ENCODE assay signal across 1 cellular context in the genomic region with DNA sequence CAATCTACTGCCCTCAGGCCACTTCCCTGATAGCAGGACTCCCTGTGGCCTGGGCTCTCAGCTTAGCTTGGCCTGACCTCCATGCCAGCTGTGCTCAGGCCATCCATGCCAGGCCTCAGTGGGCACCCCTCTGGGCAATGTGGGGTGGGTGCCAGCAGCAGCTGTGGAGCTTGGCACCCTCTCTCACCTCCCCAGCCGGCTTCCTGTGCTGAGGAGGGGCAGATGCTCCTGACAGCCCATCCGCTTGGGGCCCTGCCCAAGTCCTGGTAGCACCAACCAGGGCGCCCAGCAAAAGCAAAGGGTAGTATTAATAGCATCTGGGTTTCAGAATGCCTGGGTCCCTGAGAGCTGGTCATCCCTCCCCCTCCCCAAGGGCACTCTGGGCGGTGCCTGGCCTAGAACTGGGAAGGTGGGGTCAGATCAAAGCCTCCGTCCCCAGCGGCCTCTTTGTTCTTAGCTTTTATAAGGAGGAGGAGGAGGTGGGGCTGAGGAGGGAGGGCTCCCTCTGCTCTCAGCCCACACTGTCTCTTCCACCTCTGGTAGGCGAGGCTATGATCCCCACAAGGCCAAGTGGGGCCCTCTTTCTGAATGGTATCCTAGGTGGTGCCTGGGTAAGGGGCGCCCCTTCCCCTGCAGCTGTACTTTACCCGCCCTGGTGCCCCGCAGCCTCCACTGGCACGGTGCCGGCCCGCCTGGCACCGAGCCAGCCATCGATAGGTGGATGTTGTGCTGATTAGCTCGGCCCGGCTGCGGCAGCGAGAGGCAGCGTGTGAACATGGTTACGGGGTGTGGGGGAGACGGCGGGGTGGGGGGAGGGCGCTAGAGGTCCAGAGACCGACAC.
TF ChIP-seq lines count a peak whose summit lies in the region.

No MANE protein-coding gene starts in this region.

TF ChIP-seq in HEK293, 187 proteins besides CTCF, POLR2A, EP300 and RAD21 (continued from another document and continues in another):
- no peak for TF ChIP-seq GLI4 (tag by site-specific recombination; IDR thresholded peaks at IDR 0.05)
- TF ChIP-seq, protein P1, sequence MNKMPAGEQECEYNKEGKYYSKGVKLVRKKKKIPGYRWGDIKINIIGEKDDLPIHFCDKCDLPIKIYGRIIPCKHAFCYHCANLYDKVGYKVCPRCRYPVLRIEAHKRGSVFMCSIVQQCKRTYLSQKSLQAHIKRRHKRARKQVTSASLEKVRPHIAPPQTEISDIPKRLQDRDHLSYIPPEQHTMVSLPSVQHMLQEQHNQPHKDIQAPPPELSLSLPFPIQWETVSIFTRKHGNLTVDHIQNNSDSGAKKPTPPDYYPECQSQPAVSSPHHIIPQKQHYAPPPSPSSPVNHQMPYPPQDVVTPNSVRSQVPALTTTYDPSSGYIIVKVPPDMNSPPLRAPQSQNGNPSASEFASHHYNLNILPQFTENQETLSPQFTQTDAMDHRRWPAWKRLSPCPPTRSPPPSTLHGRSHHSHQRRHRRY (tag by site-specific recombination; IDR thresholded peaks at IDR 0.05) = no peak
- TF ChIP-seq ZBTB21 (tag by site-specific recombination; IDR thresholded peaks at IDR 0.05) = no peak
- no peak for TF ChIP-seq ZNF600 (tag by site-specific recombination; IDR thresholded peaks at IDR 0.05)
- no peak for TF ChIP-seq ZNF785 (tag by site-specific recombination; IDR thresholded peaks at IDR 0.05)
- no peak for TF ChIP-seq KLF9 (tag by site-specific recombination; IDR thresholded peaks at IDR 0.05; ENCODE audit: low read depth)
- no peak; the same call in 1 of the 2 replicates for TF ChIP-seq ZNF335 (tag by site-specific recombination; conservative IDR thresholded peaks at IDR 0.05)
- peak; percentile 29; the same call in 1 of the 2 replicates for TF ChIP-seq KLF10 (tag by site-specific recombination; IDR thresholded peaks at IDR 0.05)
- TF ChIP-seq, protein P2, sequence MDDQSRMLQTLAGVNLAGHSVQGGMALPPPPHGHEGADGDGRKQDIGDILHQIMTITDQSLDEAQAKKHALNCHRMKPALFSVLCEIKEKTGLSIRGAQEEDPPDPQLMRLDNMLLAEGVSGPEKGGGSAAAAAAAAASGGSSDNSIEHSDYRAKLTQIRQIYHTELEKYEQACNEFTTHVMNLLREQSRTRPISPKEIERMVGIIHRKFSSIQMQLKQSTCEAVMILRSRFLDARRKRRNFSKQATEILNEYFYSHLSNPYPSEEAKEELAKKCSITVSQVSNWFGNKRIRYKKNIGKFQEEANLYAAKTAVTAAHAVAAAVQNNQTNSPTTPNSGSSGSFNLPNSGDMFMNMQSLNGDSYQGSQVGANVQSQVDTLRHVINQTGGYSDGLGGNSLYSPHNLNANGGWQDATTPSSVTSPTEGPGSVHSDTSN (CRISPR knock-in tag; IDR thresholded peaks at IDR 0.05) = no peak
- no peak for TF ChIP-seq ZBTB1 (tag by site-specific recombination; IDR thresholded peaks at IDR 0.05)
- TF ChIP-seq ZNF560 (tag by site-specific recombination; IDR thresholded peaks at IDR 0.05; ENCODE audit: borderline replicate concordance) = no peak
- TF ChIP-seq ZNF16 (tag by site-specific recombination; IDR thresholded peaks at IDR 0.05; ENCODE audit: low read depth) = no peak
- TF ChIP-seq ZNF311 (tag by site-specific recombination; IDR thresholded peaks at IDR 0.05; ENCODE audit: borderline replicate concordance) = no peak
- TF ChIP-seq ZNF76 (tag by site-specific recombination; IDR thresholded peaks at IDR 0.05; ENCODE audit: borderline replicate concordance, low read depth) = no peak
- TF ChIP-seq ZNF266 (tag by site-specific recombination; IDR thresholded peaks at IDR 0.05; ENCODE audit: low read depth) = no peak
- TF ChIP-seq ZNF274 (IDR thresholded peaks at IDR 0.05; ENCODE audit: low read length) = no peak
- TF ChIP-seq ZNF274 (tag by site-specific recombination; IDR thresholded peaks at IDR 0.05; ENCODE audit: borderline replicate concordance) = no peak
- no peak for TF ChIP-seq ZSCAN16 (tag by site-specific recombination; IDR thresholded peaks at IDR 0.05)
- TF ChIP-seq ZNF544 (tag by site-specific recombination; IDR thresholded peaks at IDR 0.05) = no peak
- TF ChIP-seq ZNF391 (tag by site-specific recombination; IDR thresholded peaks at IDR 0.05; ENCODE audit: borderline replicate concordance, low read depth) = no peak
- no peak for TF ChIP-seq TRIM28 (IDR thresholded peaks at IDR 0.05; ENCODE audit: borderline replicate concordance, low read length)
- no peak for TF ChIP-seq ZNF223 (tag by site-specific recombination; IDR thresholded peaks at IDR 0.05)
- TF ChIP-seq GLIS1 (tag by site-specific recombination; IDR thresholded peaks at IDR 0.05) = 0 out of 2 replicates have a peak, but pooled peaks have one; percentile 6
- TF ChIP-seq, protein P3, sequence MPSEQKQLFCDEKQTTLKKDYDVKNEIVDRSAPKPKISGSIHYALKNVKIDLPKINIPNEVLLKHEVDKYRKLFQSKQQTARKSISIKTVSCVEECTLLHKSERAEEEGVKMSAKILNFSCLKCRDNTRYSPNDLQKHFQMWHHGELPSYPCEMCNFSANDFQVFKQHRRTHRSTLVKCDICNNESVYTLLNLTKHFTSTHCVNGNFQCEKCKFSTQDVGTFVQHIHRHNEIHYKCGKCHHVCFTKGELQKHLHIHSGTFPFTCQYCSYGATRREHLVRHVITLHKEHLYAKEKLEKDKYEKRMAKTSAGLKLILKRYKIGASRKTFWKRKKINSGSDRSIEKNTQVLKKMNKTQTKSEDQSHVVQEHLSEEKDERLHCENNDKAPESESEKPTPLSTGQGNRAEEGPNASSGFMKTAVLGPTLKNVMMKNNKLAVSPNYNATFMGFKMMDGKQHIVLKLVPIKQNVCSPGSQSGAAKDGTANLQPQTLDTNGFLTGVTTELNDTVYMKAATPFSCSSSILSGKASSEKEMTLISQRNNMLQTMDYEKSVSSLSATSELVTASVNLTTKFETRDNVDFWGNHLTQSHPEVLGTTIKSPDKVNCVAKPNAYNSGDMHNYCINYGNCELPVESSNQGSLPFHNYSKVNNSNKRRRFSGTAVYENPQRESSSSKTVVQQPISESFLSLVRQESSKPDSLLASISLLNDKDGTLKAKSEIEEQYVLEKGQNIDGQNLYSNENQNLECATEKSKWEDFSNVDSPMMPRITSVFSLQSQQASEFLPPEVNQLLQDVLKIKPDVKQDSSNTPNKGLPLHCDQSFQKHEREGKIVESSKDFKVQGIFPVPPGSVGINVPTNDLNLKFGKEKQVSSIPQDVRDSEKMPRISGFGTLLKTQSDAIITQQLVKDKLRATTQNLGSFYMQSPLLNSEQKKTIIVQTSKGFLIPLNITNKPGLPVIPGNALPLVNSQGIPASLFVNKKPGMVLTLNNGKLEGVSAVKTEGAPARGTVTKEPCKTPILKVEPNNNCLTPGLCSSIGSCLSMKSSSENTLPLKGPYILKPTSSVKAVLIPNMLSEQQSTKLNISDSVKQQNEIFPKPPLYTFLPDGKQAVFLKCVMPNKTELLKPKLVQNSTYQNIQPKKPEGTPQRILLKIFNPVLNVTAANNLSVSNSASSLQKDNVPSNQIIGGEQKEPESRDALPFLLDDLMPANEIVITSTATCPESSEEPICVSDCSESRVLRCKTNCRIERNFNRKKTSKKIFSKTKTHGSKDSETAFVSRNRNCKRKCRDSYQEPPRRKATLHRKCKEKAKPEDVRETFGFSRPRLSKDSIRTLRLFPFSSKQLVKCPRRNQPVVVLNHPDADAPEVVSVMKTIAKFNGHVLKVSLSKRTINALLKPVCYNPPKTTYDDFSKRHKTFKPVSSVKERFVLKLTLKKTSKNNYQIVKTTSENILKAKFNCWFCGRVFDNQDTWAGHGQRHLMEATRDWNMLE (tag by site-specific recombination; conservative IDR thresholded peaks at IDR 0.05; ENCODE audit: low read depth) = no peak
- TF ChIP-seq PATZ1 (tag by site-specific recombination; IDR thresholded peaks at IDR 0.05) = no peak; the same call in 1 of the 2 replicates
- TF ChIP-seq ZBTB7A (tag by site-specific recombination; IDR thresholded peaks at IDR 0.05; ENCODE audit: low read depth) = no peak
- TF ChIP-seq ZNF202 (tag by site-specific recombination; IDR thresholded peaks at IDR 0.05; ENCODE audit: borderline replicate concordance) = no peak
- no peak for TF ChIP-seq ZNF747 (tag by site-specific recombination; IDR thresholded peaks at IDR 0.05)
- no peak for TF ChIP-seq ZNF23 (tag by site-specific recombination; IDR thresholded peaks at IDR 0.05; ENCODE audit: borderline replicate concordance)
- no peak for TF ChIP-seq ZNF132 (tag by site-specific recombination; IDR thresholded peaks at IDR 0.05; ENCODE audit: borderline replicate concordance)
- TF ChIP-seq ZNF19 (tag by site-specific recombination; IDR thresholded peaks at IDR 0.05; ENCODE audit: low read depth) = no peak
- no peak for TF ChIP-seq ZNF155 (tag by site-specific recombination; IDR thresholded peaks at IDR 0.05)
- no peak for TF ChIP-seq YY1 (tag by site-specific recombination; IDR thresholded peaks at IDR 0.05)
- TF ChIP-seq ZNF121 (tag by site-specific recombination; IDR thresholded peaks at IDR 0.05) = no peak
- no peak for TF ChIP-seq ZNF707 (tag by site-specific recombination; IDR thresholded peaks at IDR 0.05)
- no peak for TF ChIP-seq SCRT2 (tag by site-specific recombination; IDR thresholded peaks at IDR 0.05)
- no peak for TF ChIP-seq ZNF704 (tag by site-specific recombination; IDR thresholded peaks at IDR 0.05)
- no peak for TF ChIP-seq ZSCAN18 (tag by site-specific recombination; IDR thresholded peaks at IDR 0.05)
- TF ChIP-seq WT1 (tag by site-specific recombination; IDR thresholded peaks at IDR 0.05) = peak; percentile 75
- no peak for TF ChIP-seq ZNF426 (tag by site-specific recombination; IDR thresholded peaks at IDR 0.05)
- TF ChIP-seq ZNF626 (tag by site-specific recombination; IDR thresholded peaks at IDR 0.05) = no peak
- peak; percentile 98 for TF ChIP-seq KLF1 (tag by site-specific recombination; IDR thresholded peaks at IDR 0.05)
- TF ChIP-seq, protein P4, sequence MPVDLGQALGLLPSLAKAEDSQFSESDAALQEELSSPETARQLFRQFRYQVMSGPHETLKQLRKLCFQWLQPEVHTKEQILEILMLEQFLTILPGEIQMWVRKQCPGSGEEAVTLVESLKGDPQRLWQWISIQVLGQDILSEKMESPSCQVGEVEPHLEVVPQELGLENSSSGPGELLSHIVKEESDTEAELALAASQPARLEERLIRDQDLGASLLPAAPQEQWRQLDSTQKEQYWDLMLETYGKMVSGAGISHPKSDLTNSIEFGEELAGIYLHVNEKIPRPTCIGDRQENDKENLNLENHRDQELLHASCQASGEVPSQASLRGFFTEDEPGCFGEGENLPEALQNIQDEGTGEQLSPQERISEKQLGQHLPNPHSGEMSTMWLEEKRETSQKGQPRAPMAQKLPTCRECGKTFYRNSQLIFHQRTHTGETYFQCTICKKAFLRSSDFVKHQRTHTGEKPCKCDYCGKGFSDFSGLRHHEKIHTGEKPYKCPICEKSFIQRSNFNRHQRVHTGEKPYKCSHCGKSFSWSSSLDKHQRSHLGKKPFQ (tag by site-specific recombination; IDR thresholded peaks at IDR 0.05) = no peak
- peak; percentile 62 for TF ChIP-seq ZNF513 (tag by site-specific recombination; IDR thresholded peaks at IDR 0.05)
- TF ChIP-seq ZNF777 (tag by site-specific recombination; IDR thresholded peaks at IDR 0.05; ENCODE audit: borderline replicate concordance) = no peak
- no peak for TF ChIP-seq MZF1 (tag by site-specific recombination; IDR thresholded peaks at IDR 0.05; ENCODE audit: borderline replicate concordance)
- TF ChIP-seq ZNF510 (tag by site-specific recombination; IDR thresholded peaks at IDR 0.05; ENCODE audit: insufficient replicate concordance) = no peak
- no peak for TF ChIP-seq HOXD13 (CRISPR knock-in tag; IDR thresholded peaks at IDR 0.05; ENCODE audit: borderline replicate concordance)
